ENCODE assay signal across 1 cellular context in the genomic region with DNA sequence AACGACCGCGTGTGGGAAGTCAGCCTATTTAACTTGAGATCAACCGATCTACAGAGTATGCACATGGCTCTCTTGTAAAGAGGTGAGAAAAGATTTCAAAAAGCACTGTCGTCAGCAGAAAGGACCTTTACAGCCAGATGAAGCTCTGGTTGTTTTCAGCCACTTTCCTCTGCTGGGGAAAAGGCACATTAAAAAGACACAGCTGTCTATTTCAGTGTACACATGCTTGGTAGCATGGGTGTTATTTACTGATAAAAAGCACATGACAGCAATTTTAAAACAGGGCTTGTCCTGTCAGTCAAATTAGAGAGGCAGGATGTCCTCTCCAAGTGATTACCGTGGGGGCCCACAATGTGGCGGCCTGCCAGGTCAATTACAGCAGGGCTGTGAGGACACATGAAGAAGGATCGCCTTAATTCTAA.
A peak's percentile ranks its signal among the peaks of the same experiment; 100 is the strongest.
TF ChIP-seq lines count a peak whose summit lies in the region.

No MANE protein-coding gene starts in this region.

TF ChIP-seq in K562, 482 proteins besides CTCF, POLR2A, EP300 and RAD21 (continued from another document):
- peak; percentile 75 for TF ChIP-seq PKNOX1 (IDR thresholded peaks at IDR 0.05)
- TF ChIP-seq MAFF (IDR thresholded peaks at IDR 0.05; ENCODE audit: low read length) = 0 out of 2 replicates have a peak, but pooled peaks have one; percentile 3
- TF ChIP-seq FOSL1 (tag; conservative IDR thresholded peaks at IDR 0.05) = no peak
- no peak for TF ChIP-seq SP2 (IDR thresholded peaks at IDR 0.05; ENCODE audit: extremely low read depth, low read depth, low read length, poor library complexity, severe bottlenecking)
- no peak for TF ChIP-seq PCBP2 (IDR thresholded peaks at IDR 0.05; ENCODE audit: low read depth, low read length, poor library complexity, severe bottlenecking)
- TF ChIP-seq SMARCA5 (IDR thresholded peaks at IDR 0.05) = no peak
- TF ChIP-seq, protein P1, sequence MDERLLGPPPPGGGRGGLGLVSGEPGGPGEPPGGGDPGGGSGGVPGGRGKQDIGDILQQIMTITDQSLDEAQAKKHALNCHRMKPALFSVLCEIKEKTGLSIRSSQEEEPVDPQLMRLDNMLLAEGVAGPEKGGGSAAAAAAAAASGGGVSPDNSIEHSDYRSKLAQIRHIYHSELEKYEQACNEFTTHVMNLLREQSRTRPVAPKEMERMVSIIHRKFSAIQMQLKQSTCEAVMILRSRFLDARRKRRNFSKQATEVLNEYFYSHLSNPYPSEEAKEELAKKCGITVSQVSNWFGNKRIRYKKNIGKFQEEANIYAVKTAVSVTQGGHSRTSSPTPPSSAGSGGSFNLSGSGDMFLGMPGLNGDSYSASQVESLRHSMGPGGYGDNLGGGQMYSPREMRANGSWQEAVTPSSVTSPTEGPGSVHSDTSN (CRISPR knock-in tag; IDR thresholded peaks at IDR 0.05; ENCODE audit: low read depth) = no peak
- TF ChIP-seq, protein P1 (tag; conservative IDR thresholded peaks at IDR 0.05; ENCODE audit: low read depth) = peak; percentile 61
- TF ChIP-seq MAFK (IDR thresholded peaks at IDR 0.05; ENCODE audit: low read length) = 0 out of 2 replicates have a peak, but pooled peaks have one; percentile 18
- no peak for TF ChIP-seq NFE2L1 (tag; IDR thresholded peaks at IDR 0.05; ENCODE audit: borderline replicate concordance, low read depth)
- TF ChIP-seq EZH2 (IDR thresholded peaks at IDR 0.05; ENCODE audit: borderline replicate concordance, low read depth, low read length) = no peak
- 0 out of 2 replicates have a peak, but pooled peaks have one; percentile 30 for TF ChIP-seq CBFA2T3 (IDR thresholded peaks at IDR 0.05)
- no peak for TF ChIP-seq SOX6 (IDR thresholded peaks at IDR 0.05)
